In genomic region chr1:54347955-54348699, GRCh38 we compare ENCODE assay signal across 10 cellular contexts. TPM values are rescaled to one million over a fixed set of nuclear protein-coding genes. Genes with fewer than 3 reads are reported as not detected.
DNase-seq lines count a peak whose midpoint lies in the region; ATAC-seq and TF ChIP-seq lines count a peak whose summit lies in the region.
"Had no signal": no experiment of that assay in that cellular context is flagged by ENCODE, and none has a peak within 500 bp of the region (broad histone marks: within the 10 kb centered on the region; RNA-seq: fewer than 3 reads in every experiment).

No MANE protein-coding gene starts in this region.

- TF ChIP-seq CTCF in colonic mucosa (IDR thresholded peaks at IDR 0.05) (no peak), neural crest cell (conservative IDR thresholded peaks at IDR 0.05) (no peak), BE2C (IDR thresholded peaks at IDR 0.05; ENCODE audit: low read depth, low read length) (no peak)

- intact Hi-C loops in colonic mucosa (cut with DNase I) = no loop called here

- H3K27ac ChIP-seq in colonic mucosa = peak overlapping the region; percentile 65
- H3K27ac ChIP-seq: 22Rv1 had no signal

- no peaks in the 10 kb centered on the region for H3K36me3 ChIP-seq in colonic mucosa
- H3K36me3 ChIP-seq in BE2C = no peaks in the 10 kb centered on the region

- DNase-seq in NCI-H1417 (lab: John Stamatoyannopoulos, UW) (peak; percentile 8 to 23 (median 10)), NCI-H1417 treated with DMSO at 0.1 percent for 48 hours (lab: John Stamatoyannopoulos, UW) (no peak), NCI-H2029 treated with DMSO at 0.1 percent for 48 hours (lab: John Stamatoyannopoulos, UW) (peak; percentile 87), colonic mucosa (peak; percentile 84), neural crest cell (ENCODE audit: low read depth, low spot score) (no peak), BE2C (no peak), pons (ENCODE audit: low spot score) (no peak)
- DNase-seq: activated CD4-positive, alpha-beta T cell treated with anti-CD3 and anti-CD28 coated beads, Interleukin-2, amount 50 U/mL, for 4 hours had no signal

- H3K4me1 ChIP-seq in colonic mucosa = peaks cover 9% of the 10 kb centered on the region
- H3K4me1 ChIP-seq in BE2C = peaks cover 11% of the 10 kb centered on the region

- no peaks in the 10 kb centered on the region for H3K9me3 Mint-ChIP-seq in neural crest cell

- H3K4me3 ChIP-seq in colonic mucosa (no peak overlapping the region), BE2C (ENCODE audit: low read depth, low read length) (no peak overlapping the region)

- H3K27me3 ChIP-seq in colonic mucosa = no peaks in the 10 kb centered on the region
- no peaks in the 10 kb centered on the region for H3K27me3 ChIP-seq in BE2C

- no peaks in the 10 kb centered on the region for H3K27me3 Mint-ChIP-seq in neural crest cell (ENCODE audit: low read depth)

- no peak overlapping the region for H3K4me3 Mint-ChIP-seq in neural crest cell

- peak overlapping the region; percentile 37 for H3K27ac Mint-ChIP-seq in neural crest cell (ENCODE audit: unreplicated experiment)

- no peaks in the 10 kb centered on the region for H3K36me3 Mint-ChIP-seq in neural crest cell (ENCODE audit: low read depth)

- H3K9me3 ChIP-seq in colonic mucosa = no peaks in the 10 kb centered on the region
- H3K9me3 ChIP-seq in BE2C = no peaks in the 10 kb centered on the region

- H3K9ac ChIP-seq in colonic mucosa (ENCODE audit: low read depth in 2 of 2, low read length in 2 of 2) = peak overlapping the region in 1 of 2 donors; percentile 51

- no peak for ATAC-seq in HG03196 (IDR thresholded peaks at IDR 0.05; ENCODE audit: unreplicated experiment)

- H3K4me1 Mint-ChIP-seq in neural crest cell = peaks cover 26% of the 10 kb centered on the region

RNA-seq across cellular contexts. Expression of gene SSBP3, which starts 58.1 kb away (rescaled TPM):
- total RNA-seq in colonic mucosa (10 to 100 TPM; 63.8 to 76.5 TPM), neural crest cell (94.3 and 99.0 TPM in 2 replicates)
- polyA plus RNA-seq in BE2C (2012; ENCODE audit: insufficient read depth, insufficient read length, low read depth) = 91.5 TPM

Comparison
In these comparisons a context has a peak if more than half of its experiments do, and no peak if none do; other contexts are left out.
1. DNase-seq: peak in NCI-H1417 (3 of 3), NCI-H2029 treated with DMSO at 0.1 percent for 48 hours (single experiment) and colonic mucosa (single experiment); none in NCI-H1417 treated with DMSO at 0.1 percent for 48 hours (single experiment), neural crest cell (single experiment), BE2C (single experiment) and pons (single experiment).